In the genomic region with DNA sequence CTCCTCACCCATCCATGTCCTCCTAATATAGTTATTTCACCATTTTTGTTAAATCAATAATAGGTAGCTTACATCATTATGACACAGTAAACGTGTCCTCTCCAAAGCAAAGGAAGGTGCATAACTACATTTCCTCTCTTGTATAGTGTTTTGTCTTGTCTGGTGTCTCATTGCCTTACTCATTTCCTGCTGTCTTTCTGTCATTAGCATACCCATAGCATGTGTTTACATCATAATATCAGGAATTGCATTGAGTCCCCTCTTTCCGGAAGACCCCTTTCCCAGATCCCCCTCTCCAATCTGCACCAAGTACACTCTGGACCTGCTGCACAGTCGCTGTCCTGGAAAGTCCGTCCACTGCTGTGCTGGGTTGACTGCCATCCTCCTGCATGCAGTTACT, we compare ENCODE assay signal across 27 cellular contexts. TPM values are rescaled to one million over a fixed set of nuclear protein-coding genes. Genes with fewer than 3 reads are reported as not detected.
"Had no signal": no experiment of that assay in that cellular context is flagged by ENCODE, and none has a peak within 500 bp of the region (broad histone marks: within the 10 kb centered on the region; RNA-seq: fewer than 3 reads in every experiment).

No MANE protein-coding gene starts in this region.

- H3K4me3 ChIP-seq: colonic mucosa, gastrocnemius medialis, heart right ventricle, lung, prostate gland, right lobe of liver, suprapubic skin, thyroid gland, upper lobe of left lung, vagina had no signal

- H2AFZ ChIP-seq: parathyroid adenoma had no signal

- H3K9ac ChIP-seq: parathyroid adenoma had no signal

- H3K27ac ChIP-seq: colonic mucosa, gastrocnemius medialis, heart right ventricle, parathyroid adenoma, prostate gland, right lobe of liver, suprapubic skin, thyroid gland, upper lobe of left lung, vagina had no signal

- H3K4me1 ChIP-seq: colonic mucosa, gastrocnemius medialis, heart right ventricle, parathyroid adenoma, prostate gland, right lobe of liver, suprapubic skin, thyroid gland, upper lobe of left lung, vagina had no signal

- DNase-seq: colonic mucosa; dermis blood vessel endothelial cell; gastrocnemius medialis; heart right ventricle; hypothalamus; left colon; left ventricle myocardium superior; mesenchymal stem cell; midbrain; naive B cell; right lobe of liver; stimulated activated CD4-positive, alpha-beta T cell treated with anti-CD3 and anti-CD28 coated beads, Interleukin-4, amount 100 ng/mL, for 1 hour; stimulated activated CD8-positive, alpha-beta memory T cell treated with anti-CD3 and anti-CD28 coated beads, Interleukin-4, amount 100 ng/mL, for 48 hours; stimulated activated naive CD8-positive, alpha-beta T cell treated with anti-CD3 and anti-CD28 coated beads, Interleukin-15, Interleukin-2, amounts not matched to agents 100 U/mL and 50 U/mL, for 24 hours; thyroid gland; upper lobe of left lung had no signal

- H3K36me3 ChIP-seq: colonic mucosa, gastrocnemius medialis, heart right ventricle, prostate gland, right lobe of liver, suprapubic skin, thyroid gland, upper lobe of left lung, vagina had no signal

- ATAC-seq: gastrocnemius medialis; heart right ventricle; left colon; left ventricle myocardium superior; right lobe of liver; stimulated activated effector memory CD8-positive, alpha-beta T cell treated with anti-CD3 and anti-CD28 coated beads, Interleukin-12 subunit alpha, Interleukin-12 subunit beta, amount 100 ng/mL, for 72 hours; stimulated activated naive CD8-positive, alpha-beta T cell treated with anti-CD3 and anti-CD28 coated beads, Interleukin-15, Interleukin-2, amounts not matched to agents 100 U/mL and 50 U/mL, for 24 hours had no signal

- H3K79me2 ChIP-seq: parathyroid adenoma had no signal

- H3K9me3 ChIP-seq: colonic mucosa, gastrocnemius medialis, prostate gland, right lobe of liver, suprapubic skin, thyroid gland, upper lobe of left lung, vagina had no signal

- H3K27me3 ChIP-seq: colonic mucosa, gastrocnemius medialis, right lobe of liver, thyroid gland, upper lobe of left lung, vagina had no signal

- FAIRE-seq: endothelial cell of umbilical vein had no signal

RNA-seq across cellular contexts. Expression of a gene that starts 47.9 kb away (rescaled TPM):
- total RNA-seq: colonic mucosa, dermis blood vessel endothelial cell, endothelial cell of umbilical vein, fibroblast of lung, gastrocnemius medialis, heart right ventricle, kidney epithelial cell, left colon, left ventricle myocardium superior, lung, omental fat pad, renal cortical epithelial cell, right lobe of liver, suprapubic skin, thyroid gland, vagina had no signal
- polyA plus RNA-seq: endothelial cell of umbilical vein, fibroblast of lung, heart right ventricle, lung had no signal
